ENCODE assay signal across 1 cellular context in the genomic region with DNA sequence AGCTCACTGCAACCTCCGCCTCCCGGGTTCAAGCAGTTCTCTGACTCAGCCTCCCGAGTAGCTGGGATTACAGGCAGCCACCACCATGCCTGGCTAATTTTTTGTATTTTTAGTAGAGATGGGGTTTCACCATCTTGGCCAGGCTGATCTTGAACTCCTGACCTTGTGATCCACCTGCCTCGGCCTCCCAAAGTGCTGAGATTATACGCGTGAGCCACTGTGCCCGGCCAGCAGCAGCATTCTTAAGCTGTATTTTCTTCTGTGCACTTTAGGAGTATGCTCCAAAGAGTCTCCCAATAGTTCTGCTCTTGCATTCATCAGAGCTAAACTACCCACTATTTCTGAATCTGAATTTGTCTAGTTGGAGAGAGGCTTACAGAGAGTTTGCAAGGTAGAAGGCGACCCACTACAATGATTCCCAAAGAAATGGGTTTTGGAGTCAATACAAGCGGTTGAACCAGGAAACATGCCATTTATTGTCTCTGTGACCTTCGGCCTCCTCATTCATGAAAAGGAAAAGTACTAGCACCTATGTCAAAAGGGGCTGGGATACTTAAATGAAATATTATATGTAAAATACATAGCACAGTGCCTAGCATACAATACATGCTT.
TF ChIP-seq lines count a peak whose summit lies in the region.
"Not testable (repeated sequence)": the region's sequence is repeated elsewhere in the genome, so short reads cannot be mapped to it uniquely, and the experiment has no call there.

No MANE protein-coding gene starts in this region.

TF ChIP-seq in HepG2, 621 proteins besides CTCF, POLR2A, EP300 and RAD21 (continued from another document and continues in another):
- 0 out of 2 replicates have a peak, but pooled peaks have one; percentile 22 for TF ChIP-seq EHMT2 (IDR thresholded peaks at IDR 0.05; ENCODE audit: borderline replicate concordance, low read depth, low read length)
- 0 out of 2 replicates have a peak, but pooled peaks have one; percentile 44 for TF ChIP-seq AKAP8 (CRISPR knock-in tag; IDR thresholded peaks at IDR 0.05)
- TF ChIP-seq, protein P1, sequence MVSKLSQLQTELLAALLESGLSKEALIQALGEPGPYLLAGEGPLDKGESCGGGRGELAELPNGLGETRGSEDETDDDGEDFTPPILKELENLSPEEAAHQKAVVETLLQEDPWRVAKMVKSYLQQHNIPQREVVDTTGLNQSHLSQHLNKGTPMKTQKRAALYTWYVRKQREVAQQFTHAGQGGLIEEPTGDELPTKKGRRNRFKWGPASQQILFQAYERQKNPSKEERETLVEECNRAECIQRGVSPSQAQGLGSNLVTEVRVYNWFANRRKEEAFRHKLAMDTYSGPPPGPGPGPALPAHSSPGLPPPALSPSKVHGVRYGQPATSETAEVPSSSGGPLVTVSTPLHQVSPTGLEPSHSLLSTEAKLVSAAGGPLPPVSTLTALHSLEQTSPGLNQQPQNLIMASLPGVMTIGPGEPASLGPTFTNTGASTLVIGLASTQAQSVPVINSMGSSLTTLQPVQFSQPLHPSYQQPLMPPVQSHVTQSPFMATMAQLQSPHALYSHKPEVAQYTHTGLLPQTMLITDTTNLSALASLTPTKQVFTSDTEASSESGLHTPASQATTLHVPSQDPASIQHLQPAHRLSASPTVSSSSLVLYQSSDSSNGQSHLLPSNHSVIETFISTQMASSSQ (IDR thresholded peaks at IDR 0.05; ENCODE audit: low read depth) = not testable (repeated sequence)
- TF ChIP-seq, protein P1 (CRISPR knock-in tag; IDR thresholded peaks at IDR 0.05; ENCODE audit: borderline replicate concordance) = peak; percentile 77; the same call in 1 of the 2 replicates
- TF ChIP-seq, protein P2, sequence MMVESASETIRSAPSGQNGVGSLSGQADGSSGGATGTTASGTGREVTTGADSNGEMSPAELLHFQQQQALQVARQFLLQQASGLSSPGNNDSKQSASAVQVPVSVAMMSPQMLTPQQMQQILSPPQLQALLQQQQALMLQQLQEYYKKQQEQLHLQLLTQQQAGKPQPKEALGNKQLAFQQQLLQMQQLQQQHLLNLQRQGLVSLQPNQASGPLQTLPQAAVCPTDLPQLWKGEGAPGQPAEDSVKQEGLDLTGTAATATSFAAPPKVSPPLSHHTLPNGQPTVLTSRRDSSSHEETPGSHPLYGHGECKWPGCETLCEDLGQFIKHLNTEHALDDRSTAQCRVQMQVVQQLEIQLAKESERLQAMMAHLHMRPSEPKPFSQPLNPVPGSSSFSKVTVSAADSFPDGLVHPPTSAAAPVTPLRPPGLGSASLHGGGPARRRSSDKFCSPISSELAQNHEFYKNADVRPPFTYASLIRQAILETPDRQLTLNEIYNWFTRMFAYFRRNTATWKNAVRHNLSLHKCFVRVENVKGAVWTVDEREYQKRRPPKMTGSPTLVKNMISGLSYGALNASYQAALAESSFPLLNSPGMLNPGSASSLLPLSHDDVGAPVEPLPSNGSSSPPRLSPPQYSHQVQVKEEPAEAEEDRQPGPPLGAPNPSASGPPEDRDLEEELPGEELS (CRISPR knock-in tag; IDR thresholded peaks at IDR 0.05) = peak; percentile 40; the same call in 1 of the 2 replicates
- TF ChIP-seq FOXO1 (CRISPR knock-in tag; IDR thresholded peaks at IDR 0.05) = 0 out of 2 replicates have a peak, but pooled peaks have one; percentile 12
- TF ChIP-seq ZFP1 (CRISPR knock-in tag; IDR thresholded peaks at IDR 0.05) = peak; percentile 84; the same call in 1 of the 2 replicates
- TF ChIP-seq, protein P3, sequence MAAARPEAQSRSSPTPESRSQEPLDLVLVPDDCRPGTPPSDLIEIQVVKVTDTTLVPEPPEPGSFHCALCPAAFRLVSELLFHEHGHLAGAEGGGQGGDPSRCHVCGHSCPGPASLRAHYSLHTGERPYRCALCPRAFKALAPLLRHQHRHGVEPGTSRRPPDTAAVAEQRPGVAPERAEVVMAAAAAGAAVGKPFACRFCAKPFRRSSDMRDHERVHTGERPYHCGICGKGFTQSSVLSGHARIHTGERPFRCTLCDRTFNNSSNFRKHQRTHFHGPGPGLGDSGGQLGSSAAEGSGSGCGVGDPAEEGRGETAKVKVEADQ (CRISPR knock-in tag; IDR thresholded peaks at IDR 0.05; ENCODE audit: borderline replicate concordance) = peak; percentile 37; the same call in 1 of the 2 replicates
- TF ChIP-seq SALL1 (CRISPR knock-in tag; IDR thresholded peaks at IDR 0.05) = peak; percentile 87
- TF ChIP-seq CBFB (CRISPR knock-in tag; IDR thresholded peaks at IDR 0.05) = 0 out of 2 replicates have a peak, but pooled peaks have one; percentile 19
- TF ChIP-seq NR2F6 (IDR thresholded peaks at IDR 0.05) = peak; percentile 67
- peak; percentile 79; the same call in 1 of the 2 replicates for TF ChIP-seq NR2F6 (CRISPR knock-in tag; IDR thresholded peaks at IDR 0.05)
- 0 out of 2 replicates have a peak, but pooled peaks have one; percentile 55 for TF ChIP-seq ZNF589 (CRISPR knock-in tag; conservative IDR thresholded peaks at IDR 0.05)
- TF ChIP-seq TAF1 (CRISPR knock-in tag; IDR thresholded peaks at IDR 0.05) = peak; percentile 46; the same call in 1 of the 2 replicates
- TF ChIP-seq, protein P4, sequence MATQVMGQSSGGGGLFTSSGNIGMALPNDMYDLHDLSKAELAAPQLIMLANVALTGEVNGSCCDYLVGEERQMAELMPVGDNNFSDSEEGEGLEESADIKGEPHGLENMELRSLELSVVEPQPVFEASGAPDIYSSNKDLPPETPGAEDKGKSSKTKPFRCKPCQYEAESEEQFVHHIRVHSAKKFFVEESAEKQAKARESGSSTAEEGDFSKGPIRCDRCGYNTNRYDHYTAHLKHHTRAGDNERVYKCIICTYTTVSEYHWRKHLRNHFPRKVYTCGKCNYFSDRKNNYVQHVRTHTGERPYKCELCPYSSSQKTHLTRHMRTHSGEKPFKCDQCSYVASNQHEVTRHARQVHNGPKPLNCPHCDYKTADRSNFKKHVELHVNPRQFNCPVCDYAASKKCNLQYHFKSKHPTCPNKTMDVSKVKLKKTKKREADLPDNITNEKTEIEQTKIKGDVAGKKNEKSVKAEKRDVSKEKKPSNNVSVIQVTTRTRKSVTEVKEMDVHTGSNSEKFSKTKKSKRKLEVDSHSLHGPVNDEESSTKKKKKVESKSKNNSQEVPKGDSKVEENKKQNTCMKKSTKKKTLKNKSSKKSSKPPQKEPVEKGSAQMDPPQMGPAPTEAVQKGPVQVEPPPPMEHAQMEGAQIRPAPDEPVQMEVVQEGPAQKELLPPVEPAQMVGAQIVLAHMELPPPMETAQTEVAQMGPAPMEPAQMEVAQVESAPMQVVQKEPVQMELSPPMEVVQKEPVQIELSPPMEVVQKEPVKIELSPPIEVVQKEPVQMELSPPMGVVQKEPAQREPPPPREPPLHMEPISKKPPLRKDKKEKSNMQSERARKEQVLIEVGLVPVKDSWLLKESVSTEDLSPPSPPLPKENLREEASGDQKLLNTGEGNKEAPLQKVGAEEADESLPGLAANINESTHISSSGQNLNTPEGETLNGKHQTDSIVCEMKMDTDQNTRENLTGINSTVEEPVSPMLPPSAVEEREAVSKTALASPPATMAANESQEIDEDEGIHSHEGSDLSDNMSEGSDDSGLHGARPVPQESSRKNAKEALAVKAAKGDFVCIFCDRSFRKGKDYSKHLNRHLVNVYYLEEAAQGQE (IDR thresholded peaks at IDR 0.05; ENCODE audit: borderline replicate concordance in 1 of 2, low read depth in 1 of 2, low read length in 2 of 2) = peak in 1 of 2 experiments; percentile 64; a peak in 1 of 4 replicates
- TF ChIP-seq ZNF34 (CRISPR knock-in tag; IDR thresholded peaks at IDR 0.05; ENCODE audit: borderline replicate concordance) = peak; percentile 86; the same call in 1 of the 2 replicates
- TF ChIP-seq HDAC2 (CRISPR knock-in tag; IDR thresholded peaks at IDR 0.05) = peak; percentile 28; the same call in 1 of the 2 replicates
- 0 out of 2 replicates have a peak, but pooled peaks have one; percentile 4 for TF ChIP-seq ZMAT3 (CRISPR knock-in tag; conservative IDR thresholded peaks at IDR 0.05)
- 0 out of 2 replicates have a peak, but pooled peaks have one; percentile 8 for TF ChIP-seq YEATS4 (CRISPR knock-in tag; IDR thresholded peaks at IDR 0.05; ENCODE audit: borderline replicate concordance)
- TF ChIP-seq POLR2AphosphoS5 (IDR thresholded peaks at IDR 0.05; ENCODE audit: low read depth, low read length) = peak; percentile 90
- TF ChIP-seq HMG20A (CRISPR knock-in tag; IDR thresholded peaks at IDR 0.05; ENCODE audit: borderline replicate concordance) = peak; percentile 71; the same call in 1 of the 2 replicates
- peak; percentile 86; the same call in 1 of the 2 replicates for TF ChIP-seq SMAD3 (CRISPR knock-in tag; IDR thresholded peaks at IDR 0.05)
- peak; percentile 68 for TF ChIP-seq MED1 (CRISPR knock-in tag; IDR thresholded peaks at IDR 0.05)
- peak; percentile 84 for TF ChIP-seq ZNF598 (CRISPR knock-in tag; IDR thresholded peaks at IDR 0.05; ENCODE audit: borderline replicate concordance)
- 0 out of 2 replicates have a peak, but pooled peaks have one; percentile 60 for TF ChIP-seq ZNF605 (CRISPR knock-in tag; IDR thresholded peaks at IDR 0.05)
- TF ChIP-seq, protein P5, sequence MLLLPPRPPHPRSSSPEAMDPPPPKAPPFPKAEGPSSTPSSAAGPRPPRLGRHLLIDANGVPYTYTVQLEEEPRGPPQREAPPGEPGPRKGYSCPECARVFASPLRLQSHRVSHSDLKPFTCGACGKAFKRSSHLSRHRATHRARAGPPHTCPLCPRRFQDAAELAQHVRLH (CRISPR knock-in tag; IDR thresholded peaks at IDR 0.05; ENCODE audit: borderline replicate concordance, low read depth) = peak; percentile 24; the same call in 1 of the 2 replicates
- peak; percentile 42; the same call in 1 of the 2 replicates for TF ChIP-seq FOXA3 (CRISPR knock-in tag; IDR thresholded peaks at IDR 0.05)
- TF ChIP-seq ZNF552 (CRISPR knock-in tag; IDR thresholded peaks at IDR 0.05; ENCODE audit: borderline replicate concordance) = 0 out of 2 replicates have a peak, but pooled peaks have one; percentile 22
- peak in 1 of 2 experiments; percentile 59; a peak in 1 of 4 replicates for TF ChIP-seq KLF16 (CRISPR knock-in tag; IDR thresholded peaks at IDR 0.05)
- TF ChIP-seq, protein P6, sequence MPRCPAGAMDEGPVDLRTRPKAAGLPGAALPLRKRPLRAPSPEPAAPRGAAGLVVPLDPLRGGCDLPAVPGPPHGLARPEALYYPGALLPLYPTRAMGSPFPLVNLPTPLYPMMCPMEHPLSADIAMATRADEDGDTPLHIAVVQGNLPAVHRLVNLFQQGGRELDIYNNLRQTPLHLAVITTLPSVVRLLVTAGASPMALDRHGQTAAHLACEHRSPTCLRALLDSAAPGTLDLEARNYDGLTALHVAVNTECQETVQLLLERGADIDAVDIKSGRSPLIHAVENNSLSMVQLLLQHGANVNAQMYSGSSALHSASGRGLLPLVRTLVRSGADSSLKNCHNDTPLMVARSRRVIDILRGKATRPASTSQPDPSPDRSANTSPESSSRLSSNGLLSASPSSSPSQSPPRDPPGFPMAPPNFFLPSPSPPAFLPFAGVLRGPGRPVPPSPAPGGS (CRISPR knock-in tag; IDR thresholded peaks at IDR 0.05) = 0 out of 2 replicates have a peak, but pooled peaks have one; percentile 27
- TF ChIP-seq ZNF33B (CRISPR knock-in tag; IDR thresholded peaks at IDR 0.05) = 0 out of 2 replicates have a peak, but pooled peaks have one; percentile 29
- 0 out of 2 replicates have a peak, but pooled peaks have one; percentile 37 for TF ChIP-seq KAT8 (CRISPR knock-in tag; IDR thresholded peaks at IDR 0.05)
- TF ChIP-seq, protein P7, sequence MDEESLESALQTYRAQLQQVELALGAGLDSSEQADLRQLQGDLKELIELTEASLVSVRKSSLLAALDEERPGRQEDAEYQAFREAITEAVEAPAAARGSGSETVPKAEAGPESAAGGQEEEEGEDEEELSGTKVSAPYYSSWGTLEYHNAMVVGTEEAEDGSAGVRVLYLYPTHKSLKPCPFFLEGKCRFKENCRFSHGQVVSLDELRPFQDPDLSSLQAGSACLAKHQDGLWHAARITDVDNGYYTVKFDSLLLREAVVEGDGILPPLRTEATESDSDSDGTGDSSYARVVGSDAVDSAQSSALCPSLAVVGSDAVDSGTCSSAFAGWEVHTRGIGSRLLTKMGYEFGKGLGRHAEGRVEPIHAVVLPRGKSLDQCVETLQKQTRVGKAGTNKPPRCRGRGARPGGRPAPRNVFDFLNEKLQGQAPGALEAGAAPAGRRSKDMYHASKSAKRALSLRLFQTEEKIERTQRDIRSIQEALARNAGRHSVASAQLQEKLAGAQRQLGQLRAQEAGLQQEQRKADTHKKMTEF (CRISPR knock-in tag; IDR thresholded peaks at IDR 0.05) = peak; percentile 6; the same call in 1 of the 2 replicates
- 0 out of 2 replicates have a peak, but pooled peaks have one; percentile 52 for TF ChIP-seq SRY (CRISPR knock-in tag; IDR thresholded peaks at IDR 0.05)
- 0 out of 2 replicates have a peak, but pooled peaks have one; percentile 59 for TF ChIP-seq ZNF547 (CRISPR knock-in tag; IDR thresholded peaks at IDR 0.05)
- TF ChIP-seq HOXA3 (CRISPR knock-in tag; IDR thresholded peaks at IDR 0.05) = peak; percentile 37; the same call in 1 of the 2 replicates
- TF ChIP-seq, protein P8, sequence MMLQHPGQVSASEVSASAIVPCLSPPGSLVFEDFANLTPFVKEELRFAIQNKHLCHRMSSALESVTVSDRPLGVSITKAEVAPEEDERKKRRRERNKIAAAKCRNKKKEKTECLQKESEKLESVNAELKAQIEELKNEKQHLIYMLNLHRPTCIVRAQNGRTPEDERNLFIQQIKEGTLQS (CRISPR knock-in tag; IDR thresholded peaks at IDR 0.05) = 0 out of 2 replicates have a peak, but pooled peaks have one; percentile 7
- TF ChIP-seq ETV5 (CRISPR knock-in tag; IDR thresholded peaks at IDR 0.05; ENCODE audit: borderline replicate concordance) = peak; percentile 37; the same call in 1 of the 2 replicates
- TF ChIP-seq, protein P9, sequence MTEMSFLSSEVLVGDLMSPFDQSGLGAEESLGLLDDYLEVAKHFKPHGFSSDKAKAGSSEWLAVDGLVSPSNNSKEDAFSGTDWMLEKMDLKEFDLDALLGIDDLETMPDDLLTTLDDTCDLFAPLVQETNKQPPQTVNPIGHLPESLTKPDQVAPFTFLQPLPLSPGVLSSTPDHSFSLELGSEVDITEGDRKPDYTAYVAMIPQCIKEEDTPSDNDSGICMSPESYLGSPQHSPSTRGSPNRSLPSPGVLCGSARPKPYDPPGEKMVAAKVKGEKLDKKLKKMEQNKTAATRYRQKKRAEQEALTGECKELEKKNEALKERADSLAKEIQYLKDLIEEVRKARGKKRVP (CRISPR knock-in tag; IDR thresholded peaks at IDR 0.05) = peak in 1 of 2 experiments; percentile 16; a peak in 1 of 4 replicates
- TF ChIP-seq SAP130 (CRISPR knock-in tag; IDR thresholded peaks at IDR 0.05; ENCODE audit: low read depth) = peak; percentile 70
- TF ChIP-seq FOSL2 (CRISPR knock-in tag; IDR thresholded peaks at IDR 0.05) = peak; percentile 23
- TF ChIP-seq CEBPG (CRISPR knock-in tag; IDR thresholded peaks at IDR 0.05) = peak; percentile 13; the same call in 1 of the 2 replicates
- TF ChIP-seq, protein P10, sequence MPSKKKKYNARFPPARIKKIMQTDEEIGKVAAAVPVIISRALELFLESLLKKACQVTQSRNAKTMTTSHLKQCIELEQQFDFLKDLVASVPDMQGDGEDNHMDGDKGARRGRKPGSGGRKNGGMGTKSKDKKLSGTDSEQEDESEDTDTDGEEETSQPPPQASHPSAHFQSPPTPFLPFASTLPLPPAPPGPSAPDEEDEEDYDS (CRISPR knock-in tag; IDR thresholded peaks at IDR 0.05) = peak; percentile 86
- TF ChIP-seq ISL2 (CRISPR knock-in tag; IDR thresholded peaks at IDR 0.05) = peak; percentile 61
